ENCODE assay signal across 1 cellular context in genomic region chr2:75518638-75519465, GRCh38.
TF ChIP-seq lines count a peak whose summit lies in the region.

No MANE protein-coding gene starts in this region.

TF ChIP-seq in HepG2, 621 proteins besides CTCF, POLR2A, EP300 and RAD21 (continued from another document and continues in another):
- TF ChIP-seq, protein P1, sequence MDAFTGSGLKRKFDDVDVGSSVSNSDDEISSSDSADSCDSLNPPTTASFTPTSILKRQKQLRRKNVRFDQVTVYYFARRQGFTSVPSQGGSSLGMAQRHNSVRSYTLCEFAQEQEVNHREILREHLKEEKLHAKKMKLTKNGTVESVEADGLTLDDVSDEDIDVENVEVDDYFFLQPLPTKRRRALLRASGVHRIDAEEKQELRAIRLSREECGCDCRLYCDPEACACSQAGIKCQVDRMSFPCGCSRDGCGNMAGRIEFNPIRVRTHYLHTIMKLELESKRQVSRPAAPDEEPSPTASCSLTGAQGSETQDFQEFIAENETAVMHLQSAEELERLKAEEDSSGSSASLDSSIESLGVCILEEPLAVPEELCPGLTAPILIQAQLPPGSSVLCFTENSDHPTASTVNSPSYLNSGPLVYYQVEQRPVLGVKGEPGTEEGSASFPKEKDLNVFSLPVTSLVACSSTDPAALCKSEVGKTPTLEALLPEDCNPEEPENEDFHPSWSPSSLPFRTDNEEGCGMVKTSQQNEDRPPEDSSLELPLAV (CRISPR knock-in tag; conservative IDR thresholded peaks at IDR 0.05; ENCODE audit: low read depth), result no peak
- TF ChIP-seq ZBED4 (CRISPR knock-in tag; IDR thresholded peaks at IDR 0.05; ENCODE audit: borderline replicate concordance) (no peak), ATF4 (CRISPR knock-in tag; IDR thresholded peaks at IDR 0.05) (peak in 1 of 2 experiments; percentile 51; a peak in 1 of 4 replicates), ZNF234 (CRISPR knock-in tag; conservative IDR thresholded peaks at IDR 0.05) (no peak), ZNF431 (CRISPR knock-in tag; IDR thresholded peaks at IDR 0.05; ENCODE audit: borderline replicate concordance, low read depth) (no peak), ISX (CRISPR knock-in tag; conservative IDR thresholded peaks at IDR 0.05) (no peak), ZSCAN9 (CRISPR knock-in tag; IDR thresholded peaks at IDR 0.05; ENCODE audit: borderline replicate concordance) (no peak), HOXD1 (CRISPR knock-in tag; IDR thresholded peaks at IDR 0.05) (no peak), GATA4 (IDR thresholded peaks at IDR 0.05; ENCODE audit: borderline replicate concordance, low read depth) (no peak), CEBPG (CRISPR knock-in tag; IDR thresholded peaks at IDR 0.05) (peak; percentile 60), IKZF5 (CRISPR knock-in tag; IDR thresholded peaks at IDR 0.05) (0 out of 2 replicates have a peak, but pooled peaks have one; percentile 33), ZBTB40 (IDR thresholded peaks at IDR 0.05) (no peak), ZBTB40 (CRISPR knock-in tag; IDR thresholded peaks at IDR 0.05) (no peak), ZBTB7A (CRISPR knock-in tag; IDR thresholded peaks at IDR 0.05) (no peak), SKIL (CRISPR knock-in tag; IDR thresholded peaks at IDR 0.05; ENCODE audit: borderline replicate concordance) (peak; percentile 26; the same call in 1 of the 2 replicates), ZNF20 (CRISPR knock-in tag; IDR thresholded peaks at IDR 0.05) (no peak), CENPX (CRISPR knock-in tag; IDR thresholded peaks at IDR 0.05) (no peak), NFE2L2 (IDR thresholded peaks at IDR 0.05; ENCODE audit: low read length) (no peak)
- TF ChIP-seq, protein P2, sequence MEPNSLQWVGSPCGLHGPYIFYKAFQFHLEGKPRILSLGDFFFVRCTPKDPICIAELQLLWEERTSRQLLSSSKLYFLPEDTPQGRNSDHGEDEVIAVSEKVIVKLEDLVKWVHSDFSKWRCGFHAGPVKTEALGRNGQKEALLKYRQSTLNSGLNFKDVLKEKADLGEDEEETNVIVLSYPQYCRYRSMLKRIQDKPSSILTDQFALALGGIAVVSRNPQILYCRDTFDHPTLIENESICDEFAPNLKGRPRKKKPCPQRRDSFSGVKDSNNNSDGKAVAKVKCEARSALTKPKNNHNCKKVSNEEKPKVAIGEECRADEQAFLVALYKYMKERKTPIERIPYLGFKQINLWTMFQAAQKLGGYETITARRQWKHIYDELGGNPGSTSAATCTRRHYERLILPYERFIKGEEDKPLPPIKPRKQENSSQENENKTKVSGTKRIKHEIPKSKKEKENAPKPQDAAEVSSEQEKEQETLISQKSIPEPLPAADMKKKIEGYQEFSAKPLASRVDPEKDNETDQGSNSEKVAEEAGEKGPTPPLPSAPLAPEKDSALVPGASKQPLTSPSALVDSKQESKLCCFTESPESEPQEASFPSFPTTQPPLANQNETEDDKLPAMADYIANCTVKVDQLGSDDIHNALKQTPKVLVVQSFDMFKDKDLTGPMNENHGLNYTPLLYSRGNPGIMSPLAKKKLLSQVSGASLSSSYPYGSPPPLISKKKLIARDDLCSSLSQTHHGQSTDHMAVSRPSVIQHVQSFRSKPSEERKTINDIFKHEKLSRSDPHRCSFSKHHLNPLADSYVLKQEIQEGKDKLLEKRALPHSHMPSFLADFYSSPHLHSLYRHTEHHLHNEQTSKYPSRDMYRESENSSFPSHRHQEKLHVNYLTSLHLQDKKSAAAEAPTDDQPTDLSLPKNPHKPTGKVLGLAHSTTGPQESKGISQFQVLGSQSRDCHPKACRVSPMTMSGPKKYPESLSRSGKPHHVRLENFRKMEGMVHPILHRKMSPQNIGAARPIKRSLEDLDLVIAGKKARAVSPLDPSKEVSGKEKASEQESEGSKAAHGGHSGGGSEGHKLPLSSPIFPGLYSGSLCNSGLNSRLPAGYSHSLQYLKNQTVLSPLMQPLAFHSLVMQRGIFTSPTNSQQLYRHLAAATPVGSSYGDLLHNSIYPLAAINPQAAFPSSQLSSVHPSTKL (CRISPR knock-in tag; IDR thresholded peaks at IDR 0.05), result peak; percentile 21; the same call in 1 of the 2 replicates
- TF ChIP-seq, protein P3, sequence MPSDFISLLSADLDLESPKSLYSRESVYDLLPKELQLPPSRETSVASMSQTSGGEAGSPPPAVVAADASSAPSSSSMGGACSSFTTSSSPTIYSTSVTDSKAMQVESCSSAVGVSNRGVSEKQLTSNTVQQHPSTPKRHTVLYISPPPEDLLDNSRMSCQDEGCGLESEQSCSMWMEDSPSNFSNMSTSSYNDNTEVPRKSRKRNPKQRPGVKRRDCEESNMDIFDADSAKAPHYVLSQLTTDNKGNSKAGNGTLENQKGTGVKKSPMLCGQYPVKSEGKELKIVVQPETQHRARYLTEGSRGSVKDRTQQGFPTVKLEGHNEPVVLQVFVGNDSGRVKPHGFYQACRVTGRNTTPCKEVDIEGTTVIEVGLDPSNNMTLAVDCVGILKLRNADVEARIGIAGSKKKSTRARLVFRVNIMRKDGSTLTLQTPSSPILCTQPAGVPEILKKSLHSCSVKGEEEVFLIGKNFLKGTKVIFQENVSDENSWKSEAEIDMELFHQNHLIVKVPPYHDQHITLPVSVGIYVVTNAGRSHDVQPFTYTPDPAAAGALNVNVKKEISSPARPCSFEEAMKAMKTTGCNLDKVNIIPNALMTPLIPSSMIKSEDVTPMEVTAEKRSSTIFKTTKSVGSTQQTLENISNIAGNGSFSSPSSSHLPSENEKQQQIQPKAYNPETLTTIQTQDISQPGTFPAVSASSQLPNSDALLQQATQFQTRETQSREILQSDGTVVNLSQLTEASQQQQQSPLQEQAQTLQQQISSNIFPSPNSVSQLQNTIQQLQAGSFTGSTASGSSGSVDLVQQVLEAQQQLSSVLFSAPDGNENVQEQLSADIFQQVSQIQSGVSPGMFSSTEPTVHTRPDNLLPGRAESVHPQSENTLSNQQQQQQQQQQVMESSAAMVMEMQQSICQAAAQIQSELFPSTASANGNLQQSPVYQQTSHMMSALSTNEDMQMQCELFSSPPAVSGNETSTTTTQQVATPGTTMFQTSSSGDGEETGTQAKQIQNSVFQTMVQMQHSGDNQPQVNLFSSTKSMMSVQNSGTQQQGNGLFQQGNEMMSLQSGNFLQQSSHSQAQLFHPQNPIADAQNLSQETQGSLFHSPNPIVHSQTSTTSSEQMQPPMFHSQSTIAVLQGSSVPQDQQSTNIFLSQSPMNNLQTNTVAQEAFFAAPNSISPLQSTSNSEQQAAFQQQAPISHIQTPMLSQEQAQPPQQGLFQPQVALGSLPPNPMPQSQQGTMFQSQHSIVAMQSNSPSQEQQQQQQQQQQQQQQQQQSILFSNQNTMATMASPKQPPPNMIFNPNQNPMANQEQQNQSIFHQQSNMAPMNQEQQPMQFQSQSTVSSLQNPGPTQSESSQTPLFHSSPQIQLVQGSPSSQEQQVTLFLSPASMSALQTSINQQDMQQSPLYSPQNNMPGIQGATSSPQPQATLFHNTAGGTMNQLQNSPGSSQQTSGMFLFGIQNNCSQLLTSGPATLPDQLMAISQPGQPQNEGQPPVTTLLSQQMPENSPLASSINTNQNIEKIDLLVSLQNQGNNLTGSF (CRISPR knock-in tag; IDR thresholded peaks at IDR 0.05), result no peak
